ENCODE assay signal across 9 cellular contexts in genomic region chr2:19465965-19466364, GRCh38.
"Had no signal": no experiment of that assay in that cellular context is flagged by ENCODE, and none has a peak within 500 bp of the region (broad histone marks: within the 10 kb centered on the region; RNA-seq: fewer than 3 reads in every experiment).

No MANE protein-coding gene starts in this region.

- H3K27ac ChIP-seq: GM23248 had no signal

- H3K4me3 Mint-ChIP-seq: GM23338, H9, HFFc6 had no signal

- H3K36me3 ChIP-seq: HAP-1 had no signal

- ATAC-seq: GM23338, HCT116 had no signal

- H3K4me1 ChIP-seq: HAP-1 had no signal

- H3K9me3 ChIP-seq: HAP-1 had no signal

- DNase-seq: GM23248, GOT3, H7, H9, HCEC 1CT, HFFc6 had no signal

- H3K27ac Mint-ChIP-seq: GM23338, H9, HFFc6 had no signal

- H3K9ac ChIP-seq: GM23248 had no signal

- H3K4me3 ChIP-seq: GM23248, GM23338, HAP-1 had no signal
